ENCODE assay signal across 1 cellular context in the genomic region with DNA sequence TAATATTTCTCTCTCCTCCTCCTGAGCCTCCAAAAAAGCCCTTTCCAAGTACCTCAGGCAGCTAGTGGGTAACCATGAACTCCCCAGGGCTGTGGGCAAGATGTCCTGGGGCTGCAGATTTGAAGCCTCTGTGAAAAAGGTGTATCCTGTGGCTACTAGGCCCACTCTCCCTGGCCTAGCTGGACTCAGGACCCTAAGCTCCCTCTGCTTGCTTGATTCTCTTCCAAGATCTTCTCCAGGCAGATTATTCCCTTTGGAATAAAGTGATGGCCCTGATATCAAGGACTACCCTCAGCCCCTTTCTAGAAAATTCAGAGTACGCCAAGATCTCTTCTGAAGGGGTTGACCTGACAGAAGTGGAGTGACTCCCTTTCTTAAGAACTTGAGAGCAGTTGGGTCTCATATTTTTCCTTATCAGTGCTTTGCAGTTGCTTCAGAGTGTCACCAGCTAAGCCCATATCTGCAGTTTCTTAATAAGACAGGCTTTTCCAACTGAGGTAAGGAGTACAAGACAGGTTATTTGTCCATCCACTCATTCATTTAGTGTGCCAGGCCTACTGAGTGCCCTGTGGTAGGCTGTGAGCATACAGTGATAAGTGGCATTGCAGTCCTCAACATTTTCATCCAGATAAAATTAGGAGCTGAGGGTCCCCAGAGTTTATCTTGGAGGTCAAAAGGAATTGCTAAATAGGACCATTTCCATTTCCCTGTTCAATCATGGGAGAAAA.
TF ChIP-seq lines count a peak whose summit lies in the region.

No MANE protein-coding gene starts in this region.

TF ChIP-seq in K562, 482 proteins besides CTCF, POLR2A, EP300 and RAD21 (continued from another document and continues in another):
- TF ChIP-seq, protein P1, sequence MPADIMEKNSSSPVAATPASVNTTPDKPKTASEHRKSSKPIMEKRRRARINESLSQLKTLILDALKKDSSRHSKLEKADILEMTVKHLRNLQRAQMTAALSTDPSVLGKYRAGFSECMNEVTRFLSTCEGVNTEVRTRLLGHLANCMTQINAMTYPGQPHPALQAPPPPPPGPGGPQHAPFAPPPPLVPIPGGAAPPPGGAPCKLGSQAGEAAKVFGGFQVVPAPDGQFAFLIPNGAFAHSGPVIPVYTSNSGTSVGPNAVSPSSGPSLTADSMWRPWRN (IDR thresholded peaks at IDR 0.05; ENCODE audit: low read depth): peak; percentile 75; the same call in 1 of the 2 replicates
- TF ChIP-seq NELFE (IDR thresholded peaks at IDR 0.05; ENCODE audit: insufficient read depth, insufficient read length) (no peak), PTBP1 (IDR thresholded peaks at IDR 0.05; ENCODE audit: low read depth, low read length) (no peak), CBX1 (IDR thresholded peaks at IDR 0.05; ENCODE audit: low read depth) (no peak), POLR3A (IDR thresholded peaks at IDR 0.05; ENCODE audit: borderline replicate concordance, extremely low read depth, insufficient read depth, insufficient read length) (no peak), TOE1 (IDR thresholded peaks at IDR 0.05; ENCODE audit: borderline replicate concordance) (no peak), TOE1 (CRISPR knock-in tag; IDR thresholded peaks at IDR 0.05; ENCODE audit: borderline replicate concordance, low read depth) (no peak), ZEB2 (IDR thresholded peaks at IDR 0.05) (peak; percentile 81), KAT8 (IDR thresholded peaks at IDR 0.05; ENCODE audit: low read depth) (no peak), SIN3B (IDR thresholded peaks at IDR 0.05; ENCODE audit: low read depth) (no peak), PTRF (tag; IDR thresholded peaks at IDR 0.05) (no peak), ZKSCAN1 (IDR thresholded peaks at IDR 0.05; ENCODE audit: low read depth, low read length) (peak; percentile 91), STAT5B (CRISPR knock-in tag; IDR thresholded peaks at IDR 0.05) (no peak), SRSF9 (IDR thresholded peaks at IDR 0.05; ENCODE audit: borderline replicate concordance, low read depth, low read length) (no peak), ZNF707 (CRISPR knock-in tag; conservative IDR thresholded peaks at IDR 0.05) (0 out of 2 replicates have a peak, but pooled peaks have one; percentile 26), HDAC2 (IDR thresholded peaks at IDR 0.05) (peak; percentile 62; the same call in 1 of the 2 replicates), FOXK2 (conservative IDR thresholded peaks at IDR 0.05 in 1 of 2, IDR thresholded peaks at IDR 0.05 in 1 of 2; ENCODE audit: low read depth in 2 of 2) (no peak; a peak in 1 of 4 replicates), LARP7 (IDR thresholded peaks at IDR 0.05) (no peak), ZFP36 (IDR thresholded peaks at IDR 0.05; ENCODE audit: low read depth, low read length, partially characterized antibody) (no peak), TBL1XR1 (IDR thresholded peaks at IDR 0.05; ENCODE audit: low read length in 2 of 2) (peak in 1 of 2 experiments; percentile 92; a peak in 3 of 4 replicates), PML (IDR thresholded peaks at IDR 0.05; ENCODE audit: low read length) (peak; percentile 94), ZNF133 (CRISPR knock-in tag; IDR thresholded peaks at IDR 0.05) (no peak), HOXB6 (CRISPR knock-in tag; IDR thresholded peaks at IDR 0.05; ENCODE audit: borderline replicate concordance) (no peak), PHB (CRISPR knock-in tag; IDR thresholded peaks at IDR 0.05) (no peak), GATA2 (CRISPR knock-in tag; IDR thresholded peaks at IDR 0.05) (peak; percentile 88), RB1 (IDR thresholded peaks at IDR 0.05; ENCODE audit: low read depth) (no peak), ZNF324 (CRISPR knock-in tag; IDR thresholded peaks at IDR 0.05) (no peak), NFIC (IDR thresholded peaks at IDR 0.05) (peak; percentile 65), FOS (IDR thresholded peaks at IDR 0.05; ENCODE audit: extremely low read depth, insufficient read length) (no peak), ZNF551 (CRISPR knock-in tag; IDR thresholded peaks at IDR 0.05) (no peak), ZBTB7A (IDR thresholded peaks at IDR 0.05; ENCODE audit: borderline replicate concordance, control insufficient read depth, low read depth, low read length) (no peak), TARDBP (IDR thresholded peaks at IDR 0.05) (0 out of 2 replicates have a peak, but pooled peaks have one; percentile 55)
- TF ChIP-seq, protein P2, sequence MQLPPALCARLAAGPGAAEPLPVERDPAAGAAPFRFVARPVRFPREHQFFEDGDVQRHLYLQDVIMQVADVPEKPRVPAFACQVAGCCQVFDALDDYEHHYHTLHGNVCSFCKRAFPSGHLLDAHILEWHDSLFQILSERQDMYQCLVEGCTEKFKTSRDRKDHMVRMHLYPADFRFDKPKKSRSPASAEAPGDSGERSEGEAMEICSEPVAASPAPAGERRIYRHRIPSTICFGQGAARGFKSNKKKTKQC (CRISPR knock-in tag; IDR thresholded peaks at IDR 0.05): no peak
- TF ChIP-seq, protein P3, sequence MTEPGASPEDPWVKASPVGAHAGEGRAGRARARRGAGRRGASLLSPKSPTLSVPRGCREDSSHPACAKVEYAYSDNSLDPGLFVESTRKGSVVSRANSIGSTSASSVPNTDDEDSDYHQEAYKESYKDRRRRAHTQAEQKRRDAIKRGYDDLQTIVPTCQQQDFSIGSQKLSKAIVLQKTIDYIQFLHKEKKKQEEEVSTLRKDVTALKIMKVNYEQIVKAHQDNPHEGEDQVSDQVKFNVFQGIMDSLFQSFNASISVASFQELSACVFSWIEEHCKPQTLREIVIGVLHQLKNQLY (CRISPR knock-in tag; conservative IDR thresholded peaks at IDR 0.05): no peak
- TF ChIP-seq, protein P4, sequence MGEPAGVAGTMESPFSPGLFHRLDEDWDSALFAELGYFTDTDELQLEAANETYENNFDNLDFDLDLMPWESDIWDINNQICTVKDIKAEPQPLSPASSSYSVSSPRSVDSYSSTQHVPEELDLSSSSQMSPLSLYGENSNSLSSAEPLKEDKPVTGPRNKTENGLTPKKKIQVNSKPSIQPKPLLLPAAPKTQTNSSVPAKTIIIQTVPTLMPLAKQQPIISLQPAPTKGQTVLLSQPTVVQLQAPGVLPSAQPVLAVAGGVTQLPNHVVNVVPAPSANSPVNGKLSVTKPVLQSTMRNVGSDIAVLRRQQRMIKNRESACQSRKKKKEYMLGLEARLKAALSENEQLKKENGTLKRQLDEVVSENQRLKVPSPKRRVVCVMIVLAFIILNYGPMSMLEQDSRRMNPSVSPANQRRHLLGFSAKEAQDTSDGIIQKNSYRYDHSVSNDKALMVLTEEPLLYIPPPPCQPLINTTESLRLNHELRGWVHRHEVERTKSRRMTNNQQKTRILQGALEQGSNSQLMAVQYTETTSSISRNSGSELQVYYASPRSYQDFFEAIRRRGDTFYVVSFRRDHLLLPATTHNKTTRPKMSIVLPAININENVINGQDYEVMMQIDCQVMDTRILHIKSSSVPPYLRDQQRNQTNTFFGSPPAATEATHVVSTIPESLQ (CRISPR knock-in tag; IDR thresholded peaks at IDR 0.05): no peak
- TF ChIP-seq, protein P5, sequence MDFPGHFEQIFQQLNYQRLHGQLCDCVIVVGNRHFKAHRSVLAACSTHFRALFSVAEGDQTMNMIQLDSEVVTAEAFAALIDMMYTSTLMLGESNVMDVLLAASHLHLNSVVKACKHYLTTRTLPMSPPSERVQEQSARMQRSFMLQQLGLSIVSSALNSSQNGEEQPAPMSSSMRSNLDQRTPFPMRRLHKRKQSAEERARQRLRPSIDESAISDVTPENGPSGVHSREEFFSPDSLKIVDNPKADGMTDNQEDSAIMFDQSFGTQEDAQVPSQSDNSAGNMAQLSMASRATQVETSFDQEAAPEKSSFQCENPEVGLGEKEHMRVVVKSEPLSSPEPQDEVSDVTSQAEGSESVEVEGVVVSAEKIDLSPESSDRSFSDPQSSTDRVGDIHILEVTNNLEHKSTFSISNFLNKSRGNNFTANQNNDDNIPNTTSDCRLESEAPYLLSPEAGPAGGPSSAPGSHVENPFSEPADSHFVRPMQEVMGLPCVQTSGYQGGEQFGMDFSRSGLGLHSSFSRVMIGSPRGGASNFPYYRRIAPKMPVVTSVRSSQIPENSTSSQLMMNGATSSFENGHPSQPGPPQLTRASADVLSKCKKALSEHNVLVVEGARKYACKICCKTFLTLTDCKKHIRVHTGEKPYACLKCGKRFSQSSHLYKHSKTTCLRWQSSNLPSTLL (IDR thresholded peaks at IDR 0.05): no peak
- TF ChIP-seq, protein P6, sequence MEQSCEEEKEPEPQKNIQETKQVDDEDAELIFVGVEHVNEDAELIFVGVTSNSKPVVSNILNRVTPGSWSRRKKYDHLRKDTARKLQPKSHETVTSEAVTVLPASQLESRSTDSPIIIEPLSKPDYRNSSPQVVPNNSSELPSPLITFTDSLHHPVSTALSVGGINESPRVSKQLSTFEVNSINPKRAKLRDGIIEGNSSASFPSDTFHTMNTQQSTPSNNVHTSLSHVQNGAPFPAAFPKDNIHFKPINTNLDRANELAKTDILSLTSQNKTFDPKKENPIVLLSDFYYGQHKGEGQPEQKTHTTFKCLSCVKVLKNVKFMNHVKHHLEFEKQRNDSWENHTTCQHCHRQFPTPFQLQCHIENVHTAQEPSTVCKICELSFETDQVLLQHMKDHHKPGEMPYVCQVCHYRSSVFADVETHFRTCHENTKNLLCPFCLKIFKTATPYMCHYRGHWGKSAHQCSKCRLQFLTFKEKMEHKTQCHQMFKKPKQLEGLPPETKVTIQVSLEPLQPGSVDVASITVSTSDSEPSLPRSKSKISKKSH (CRISPR knock-in tag; IDR thresholded peaks at IDR 0.05): no peak
- TF ChIP-seq, protein P7, sequence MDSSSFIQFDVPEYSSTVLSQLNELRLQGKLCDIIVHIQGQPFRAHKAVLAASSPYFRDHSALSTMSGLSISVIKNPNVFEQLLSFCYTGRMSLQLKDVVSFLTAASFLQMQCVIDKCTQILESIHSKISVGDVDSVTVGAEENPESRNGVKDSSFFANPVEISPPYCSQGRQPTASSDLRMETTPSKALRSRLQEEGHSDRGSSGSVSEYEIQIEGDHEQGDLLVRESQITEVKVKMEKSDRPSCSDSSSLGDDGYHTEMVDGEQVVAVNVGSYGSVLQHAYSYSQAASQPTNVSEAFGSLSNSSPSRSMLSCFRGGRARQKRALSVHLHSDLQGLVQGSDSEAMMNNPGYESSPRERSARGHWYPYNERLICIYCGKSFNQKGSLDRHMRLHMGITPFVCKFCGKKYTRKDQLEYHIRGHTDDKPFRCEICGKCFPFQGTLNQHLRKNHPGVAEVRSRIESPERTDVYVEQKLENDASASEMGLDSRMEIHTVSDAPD (CRISPR knock-in tag; IDR thresholded peaks at IDR 0.05): no peak
- TF ChIP-seq, protein P8, sequence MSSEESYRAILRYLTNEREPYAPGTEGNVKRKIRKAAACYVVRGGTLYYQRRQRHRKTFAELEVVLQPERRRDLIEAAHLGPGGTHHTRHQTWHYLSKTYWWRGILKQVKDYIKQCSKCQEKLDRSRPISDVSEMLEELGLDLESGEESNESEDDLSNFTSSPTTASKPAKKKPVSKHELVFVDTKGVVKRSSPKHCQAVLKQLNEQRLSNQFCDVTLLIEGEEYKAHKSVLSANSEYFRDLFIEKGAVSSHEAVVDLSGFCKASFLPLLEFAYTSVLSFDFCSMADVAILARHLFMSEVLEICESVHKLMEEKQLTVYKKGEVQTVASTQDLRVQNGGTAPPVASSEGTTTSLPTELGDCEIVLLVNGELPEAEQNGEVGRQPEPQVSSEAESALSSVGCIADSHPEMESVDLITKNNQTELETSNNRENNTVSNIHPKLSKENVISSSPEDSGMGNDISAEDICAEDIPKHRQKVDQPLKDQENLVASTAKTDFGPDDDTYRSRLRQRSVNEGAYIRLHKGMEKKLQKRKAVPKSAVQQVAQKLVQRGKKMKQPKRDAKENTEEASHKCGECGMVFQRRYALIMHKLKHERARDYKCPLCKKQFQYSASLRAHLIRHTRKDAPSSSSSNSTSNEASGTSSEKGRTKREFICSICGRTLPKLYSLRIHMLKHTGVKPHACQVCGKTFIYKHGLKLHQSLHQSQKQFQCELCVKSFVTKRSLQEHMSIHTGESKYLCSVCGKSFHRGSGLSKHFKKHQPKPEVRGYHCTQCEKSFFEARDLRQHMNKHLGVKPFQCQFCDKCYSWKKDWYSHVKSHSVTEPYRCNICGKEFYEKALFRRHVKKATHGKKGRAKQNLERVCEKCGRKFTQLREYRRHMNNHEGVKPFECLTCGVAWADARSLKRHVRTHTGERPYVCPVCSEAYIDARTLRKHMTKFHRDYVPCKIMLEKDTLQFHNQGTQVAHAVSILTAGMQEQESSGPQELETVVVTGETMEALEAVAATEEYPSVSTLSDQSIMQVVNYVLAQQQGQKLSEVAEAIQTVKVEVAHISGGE (CRISPR knock-in tag; IDR thresholded peaks at IDR 0.05): no peak; a peak in 1 of 6 replicates
- TF ChIP-seq, protein P9, sequence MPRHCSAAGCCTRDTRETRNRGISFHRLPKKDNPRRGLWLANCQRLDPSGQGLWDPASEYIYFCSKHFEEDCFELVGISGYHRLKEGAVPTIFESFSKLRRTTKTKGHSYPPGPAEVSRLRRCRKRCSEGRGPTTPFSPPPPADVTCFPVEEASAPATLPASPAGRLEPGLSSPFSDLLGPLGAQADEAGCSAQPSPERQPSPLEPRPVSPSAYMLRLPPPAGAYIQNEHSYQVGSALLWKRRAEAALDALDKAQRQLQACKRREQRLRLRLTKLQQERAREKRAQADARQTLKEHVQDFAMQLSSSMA (CRISPR knock-in tag; IDR thresholded peaks at IDR 0.05): no peak
- TF ChIP-seq, protein P10, sequence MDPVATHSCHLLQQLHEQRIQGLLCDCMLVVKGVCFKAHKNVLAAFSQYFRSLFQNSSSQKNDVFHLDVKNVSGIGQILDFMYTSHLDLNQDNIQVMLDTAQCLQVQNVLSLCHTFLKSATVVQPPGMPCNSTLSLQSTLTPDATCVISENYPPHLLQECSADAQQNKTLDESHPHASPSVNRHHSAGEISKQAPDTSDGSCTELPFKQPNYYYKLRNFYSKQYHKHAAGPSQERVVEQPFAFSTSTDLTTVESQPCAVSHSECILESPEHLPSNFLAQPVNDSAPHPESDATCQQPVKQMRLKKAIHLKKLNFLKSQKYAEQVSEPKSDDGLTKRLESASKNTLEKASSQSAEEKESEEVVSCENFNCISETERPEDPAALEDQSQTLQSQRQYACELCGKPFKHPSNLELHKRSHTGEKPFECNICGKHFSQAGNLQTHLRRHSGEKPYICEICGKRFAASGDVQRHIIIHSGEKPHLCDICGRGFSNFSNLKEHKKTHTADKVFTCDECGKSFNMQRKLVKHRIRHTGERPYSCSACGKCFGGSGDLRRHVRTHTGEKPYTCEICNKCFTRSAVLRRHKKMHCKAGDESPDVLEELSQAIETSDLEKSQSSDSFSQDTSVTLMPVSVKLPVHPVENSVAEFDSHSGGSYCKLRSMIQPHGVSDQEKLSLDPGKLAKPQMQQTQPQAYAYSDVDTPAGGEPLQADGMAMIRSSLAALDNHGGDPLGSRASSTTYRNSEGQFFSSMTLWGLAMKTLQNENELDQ (CRISPR knock-in tag; IDR thresholded peaks at IDR 0.05; ENCODE audit: borderline replicate concordance): no peak
- TF ChIP-seq, protein P11, sequence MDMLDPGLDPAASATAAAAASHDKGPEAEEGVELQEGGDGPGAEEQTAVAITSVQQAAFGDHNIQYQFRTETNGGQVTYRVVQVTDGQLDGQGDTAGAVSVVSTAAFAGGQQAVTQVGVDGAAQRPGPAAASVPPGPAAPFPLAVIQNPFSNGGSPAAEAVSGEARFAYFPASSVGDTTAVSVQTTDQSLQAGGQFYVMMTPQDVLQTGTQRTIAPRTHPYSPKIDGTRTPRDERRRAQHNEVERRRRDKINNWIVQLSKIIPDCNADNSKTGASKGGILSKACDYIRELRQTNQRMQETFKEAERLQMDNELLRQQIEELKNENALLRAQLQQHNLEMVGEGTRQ (CRISPR knock-in tag; IDR thresholded peaks at IDR 0.05): no peak
